ENCODE assay signal across 15 cellular contexts in the genomic region with DNA sequence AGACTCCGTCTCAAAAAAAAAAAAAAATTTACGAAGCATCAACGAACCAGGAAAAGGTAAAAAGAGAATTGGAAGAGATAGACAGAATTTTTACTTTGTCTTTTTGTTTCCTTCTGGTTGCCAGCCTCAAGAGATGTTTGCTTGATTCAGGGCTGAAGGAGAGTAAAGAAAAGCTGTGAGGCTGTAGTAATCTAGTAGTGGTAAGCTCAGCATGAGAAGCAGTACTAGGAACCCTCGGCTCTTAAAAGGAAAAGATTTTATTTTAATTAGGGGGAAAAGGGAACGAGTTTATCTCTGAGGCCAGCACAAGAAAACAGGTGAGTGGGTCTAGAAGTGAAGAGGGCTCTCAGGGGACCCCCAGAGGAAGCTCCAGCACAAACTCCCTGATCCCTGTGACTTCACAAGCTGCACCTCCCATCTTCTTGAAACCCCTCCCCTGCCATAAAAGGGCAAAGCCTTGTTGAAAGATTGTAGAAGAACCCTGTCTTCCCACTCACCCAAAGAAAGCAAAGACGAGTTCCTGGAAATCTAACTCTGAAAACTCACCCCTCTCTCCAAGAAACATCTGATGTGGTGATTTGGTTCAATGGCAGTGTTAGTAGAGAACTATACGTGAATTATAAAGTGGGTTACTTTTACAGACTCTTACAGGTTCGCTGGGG. TPM values are rescaled to one million over a fixed set of nuclear protein-coding genes. Genes with fewer than 3 reads are reported as not detected.
DNase-seq lines count a peak whose midpoint lies in the region; ATAC-seq and TF ChIP-seq lines count a peak whose summit lies in the region.
"Had no signal": no experiment of that assay in that cellular context is flagged by ENCODE, and none has a peak within 500 bp of the region (broad histone marks: within the 10 kb centered on the region; RNA-seq: fewer than 3 reads in every experiment).

No MANE protein-coding gene starts in this region.

- H3K4me3 Mint-ChIP-seq in activated CD8-positive, alpha-beta T cell treated with anti-CD3 and anti-CD28 coated beads, Interleukin-2, amount 10 ng/mL, durations not matched to agents 7 days and 5 days, result peak overlapping the region; percentile 56
- no peak overlapping the region for H3K4me3 Mint-ChIP-seq in progenitor cell of endocrine pancreas (ENCODE audit: low read depth)

- TF ChIP-seq CTCF in cardiac muscle cell (IDR thresholded peaks at IDR 0.05; ENCODE audit: low read depth, low read length), result no peak
- no peak for TF ChIP-seq CTCF in gastroesophageal sphincter (IDR thresholded peaks at IDR 0.05)
- no peak for TF ChIP-seq CTCF in transverse colon (IDR thresholded peaks at IDR 0.05)
- no peak for TF ChIP-seq CTCF in progenitor cell of endocrine pancreas (IDR thresholded peaks at IDR 0.05; ENCODE audit: unreplicated experiment)

- no peak overlapping the region for H2AFZ ChIP-seq in GM23248

- CTCF ChIA-PET in activated CD8-positive, alpha-beta T cell treated with anti-CD3 and anti-CD28 coated beads, Interleukin-2, amount 10 ng/mL, durations not matched to agents 7 days and 5 days (lab: Charles Lee), result interaction anchor here (1.5 to 1.8 kb wide), 2 partner anchors 55 to 132 kb away, joined by 6 to 7 read pairs; no protein-coding TSS in a partner anchor

- peaks cover 20% of the 10 kb centered on the region for H4K20me1 ChIP-seq in GM23248 (ENCODE audit: insufficient read depth)

- intact Hi-C loops in left ventricle myocardium superior (cut with micrococcal nuclease), result no loop called here
- intact Hi-C loops in transverse colon (cut with DNase I; ENCODE audit: low total_unique reads), result no loop called here

- H3K4me1 ChIP-seq in cardiac muscle cell (ENCODE audit: low read depth) (peaks cover 6% of the 10 kb centered on the region), gastroesophageal sphincter (peaks cover 3 to 82% (median 6%) of the 10 kb centered on the region in 3 donors), transverse colon (peaks cover 3 to 14% (median 4%) of the 10 kb centered on the region in 4 donors), GM23248 (ENCODE audit: insufficient read depth) (peaks cover 31% of the 10 kb centered on the region)

- H3K36me3 Mint-ChIP-seq in activated CD8-positive, alpha-beta T cell treated with anti-CD3 and anti-CD28 coated beads, Interleukin-2, amount 10 ng/mL, durations not matched to agents 7 days and 5 days (ENCODE audit: low read depth), result peaks cover 20% of the 10 kb centered on the region
- H3K36me3 Mint-ChIP-seq in progenitor cell of endocrine pancreas (ENCODE audit: insufficient read depth), result peaks cover 2% of the 10 kb centered on the region

- H3K27ac Mint-ChIP-seq in activated CD8-positive, alpha-beta T cell treated with anti-CD3 and anti-CD28 coated beads, Interleukin-2, amount 10 ng/mL, durations not matched to agents 7 days and 5 days, result peak overlapping the region; percentile 87
- H3K27ac Mint-ChIP-seq in progenitor cell of endocrine pancreas, result no peak overlapping the region

- H3K4me1 Mint-ChIP-seq in activated CD8-positive, alpha-beta T cell treated with anti-CD3 and anti-CD28 coated beads, Interleukin-2, amount 10 ng/mL, durations not matched to agents 7 days and 5 days (ENCODE audit: low read depth), result peaks cover 78% of the 10 kb centered on the region
- peaks cover 10% of the 10 kb centered on the region for H3K4me1 Mint-ChIP-seq in progenitor cell of endocrine pancreas (ENCODE audit: low read depth)

- no peak overlapping the region for H3K9ac ChIP-seq in GM23248

- no peaks in the 10 kb centered on the region for H3K27me3 Mint-ChIP-seq in activated CD8-positive, alpha-beta T cell treated with anti-CD3 and anti-CD28 coated beads, Interleukin-2, amount 10 ng/mL, durations not matched to agents 7 days and 5 days (ENCODE audit: low read depth)
- H3K27me3 Mint-ChIP-seq in progenitor cell of endocrine pancreas, result no peaks in the 10 kb centered on the region

- no peaks in the 10 kb centered on the region for H3K9me3 Mint-ChIP-seq in activated CD8-positive, alpha-beta T cell treated with anti-CD3 and anti-CD28 coated beads, Interleukin-2, amount 10 ng/mL, durations not matched to agents 7 days and 5 days (ENCODE audit: insufficient read depth)
- H3K9me3 Mint-ChIP-seq in progenitor cell of endocrine pancreas (ENCODE audit: low read depth), result no peaks in the 10 kb centered on the region

- H3K27me3 ChIP-seq in cardiac muscle cell, result no peaks in the 10 kb centered on the region
- no peaks in the 10 kb centered on the region for H3K27me3 ChIP-seq in gastroesophageal sphincter
- H3K27me3 ChIP-seq in transverse colon, result no peaks in the 10 kb centered on the region
- no peaks in the 10 kb centered on the region for H3K27me3 ChIP-seq in GM23248 (replicated peaks; ENCODE audit: insufficient read depth)
- H3K27me3 ChIP-seq: heart left ventricle, spleen had no signal

- in situ Hi-C loops in transverse colon (cut with MboI; ENCODE audit: low pct_ligation_motif_present in 1 of 4, low pct_unique_long_range_greater_than_20kb in 1 of 4, low sequenced_read_pairs in 3 of 4), result no loop called here
- in situ Hi-C loops in GM23248 (cut with MboI), result no loop called here

- H3K4me3 ChIP-seq in cardiac muscle cell (no peak overlapping the region), gastroesophageal sphincter (no peak overlapping the region), transverse colon (no peak overlapping the region), GM23248 (no peak overlapping the region)
- H3K4me3 ChIP-seq: heart left ventricle, spleen had no signal

- TF ChIP-seq POLR2A in gastroesophageal sphincter (IDR thresholded peaks at IDR 0.05), result no peak
- TF ChIP-seq POLR2A in transverse colon (IDR thresholded peaks at IDR 0.05), result no peak

- 57 to 66% methylated on average over 8 of the region's 8 CpGs for WGBS in gastroesophageal sphincter (ENCODE audit: low coverage in 1 of 2), 2 donors
- WGBS in transverse colon (ENCODE audit: low coverage in 1 of 2), 2 donors, result 64 to 68% methylated on average over 7 to 8 of the region's 8 CpGs
- 81 to 87% methylated on average over 7 to 8 of the region's 8 CpGs for WGBS in GM23248 (ENCODE audit: low coverage in 1 of 2, low lambda C conversion rate in 2 of 2, missing lambda C conversion rate in 2 of 2), 2 experiments

- no peaks in the 10 kb centered on the region for H3K36me3 ChIP-seq in cardiac muscle cell
- no peaks in the 10 kb centered on the region for H3K36me3 ChIP-seq in gastroesophageal sphincter
- H3K36me3 ChIP-seq in transverse colon, result no peaks in the 10 kb centered on the region
- H3K36me3 ChIP-seq in GM23248 (ENCODE audit: low read depth), result no peaks in the 10 kb centered on the region
- H3K36me3 ChIP-seq: heart left ventricle, spleen had no signal

- DNase-seq in cardiac muscle cell (ENCODE audit: low read depth in 1 of 2, low spot score in 1 of 2) (no peak), left ventricle myocardium superior (no peak), transverse colon (no peak), progenitor cell of endocrine pancreas (ENCODE audit: low spot score, unreplicated experiment) (no peak), GM23248 (no peak)
- DNase-seq in activated CD8-positive, alpha-beta T cell treated with anti-CD3 and anti-CD28 coated beads, Interleukin-2, amount 10 ng/mL, durations not matched to agents 7 days and 5 days, result peak; percentile 62
- DNase-seq: DMS79, heart left ventricle, MV-4-11, NCI-H446, RPMI8226, spleen, T1000 had no signal

- peak overlapping the region; percentile 55 for H3K27ac ChIP-seq in cardiac muscle cell
- H3K27ac ChIP-seq in gastroesophageal sphincter, result peak overlapping the region; percentile 27 to 76 (median 64)
- H3K27ac ChIP-seq in transverse colon, result peak overlapping the region; percentile 24 to 61 (median 43)
- H3K27ac ChIP-seq in GM23248, result no peak overlapping the region; the same call in 1 of the 2 replicates

- POLR2A ChIA-PET in activated CD8-positive, alpha-beta T cell treated with anti-CD3 and anti-CD28 coated beads, Interleukin-2, amount 10 ng/mL, durations not matched to agents 7 days and 5 days (lab: Charles Lee), result interaction anchor here (0.9 kb wide), 1 partner anchor 652 kb away, joined by 3 read pairs; no protein-coding TSS in a partner anchor

- H3K4me2 ChIP-seq in GM23248 (ENCODE audit: unreplicated experiment), result no peak overlapping the region

- no peaks in the 10 kb centered on the region for H3K9me3 ChIP-seq in cardiac muscle cell (ENCODE audit: low read depth)
- H3K9me3 ChIP-seq in gastroesophageal sphincter, result no peaks in the 10 kb centered on the region
- no peaks in the 10 kb centered on the region for H3K9me3 ChIP-seq in transverse colon
- no peaks in the 10 kb centered on the region for H3K9me3 ChIP-seq in GM23248 (ENCODE audit: low read depth)
- H3K9me3 ChIP-seq: heart left ventricle, spleen had no signal

- peaks cover 100% of the 10 kb centered on the region for H3K79me2 ChIP-seq in GM23248 (ENCODE audit: insufficient read depth)

- H3F3A ChIP-seq in GM23248 (ENCODE audit: insufficient read depth), result peaks cover 21% of the 10 kb centered on the region

- ATAC-seq in left ventricle myocardium superior, result no peak
- ATAC-seq in activated CD8-positive, alpha-beta T cell treated with anti-CD3 and anti-CD28 coated beads, Interleukin-2, amount 10 ng/mL, durations not matched to agents 7 days and 5 days, result peak; percentile 72
- ATAC-seq in gastroesophageal sphincter, result peak; percentile 41
- no peak for ATAC-seq in HG02759 (IDR thresholded peaks at IDR 0.05; ENCODE audit: unreplicated experiment)

- no peaks in the 10 kb centered on the region for H3K9me2 ChIP-seq in GM23248 (ENCODE audit: insufficient read depth)

- TF ChIP-seq EP300 in gastroesophageal sphincter (IDR thresholded peaks at IDR 0.05) (no peak), transverse colon (IDR thresholded peaks at IDR 0.05; ENCODE audit: low read depth) (no peak)

RNA-seq across cellular contexts. Expression of a gene that starts 8.6 kb away (rescaled TPM):
- 68.8 and 89.5 TPM in 2 replicates for total RNA-seq in cardiac muscle cell
- polyA plus RNA-seq in cardiac muscle cell, result 99.9 and 120 TPM in 2 replicates
- total RNA-seq in left ventricle myocardium superior, result 60.8 TPM
- 10 to 100 TPM; 84.7 to 87.9 TPM for total RNA-seq in activated CD8-positive, alpha-beta T cell treated with anti-CD3 and anti-CD28 coated beads, Interleukin-2, amount 10 ng/mL, durations not matched to agents 7 days and 5 days
- 100 to 1,000 TPM in 1 of 4 donors, 10 to 100 TPM in 3; 86.0 to 110 (median 91.5) TPM for total RNA-seq in gastroesophageal sphincter
- 10 to 100 TPM; 13.5 to 31.6 (median 23.0) TPM for total RNA-seq in transverse colon
- total RNA-seq in progenitor cell of endocrine pancreas, result 58.8 and 59.8 TPM in 2 replicates
- total RNA-seq in GM23248 (2014; rRNA removed; shearing (Covaris generic)), result 91.7 and 99.3 TPM in 2 replicates
- polyA plus RNA-seq in GM23248 (2016; fragmentation: Nextera tagmentation; extraction: Ambion mirVana), result 72.3 and 87.1 TPM in 2 replicates

Comparison
In these comparisons a context has a peak if more than half of its experiments do, and no peak if none do; other contexts are left out.
1. ATAC-seq: peak in activated CD8-positive, alpha-beta T cell treated with anti-CD3 and anti-CD28 coated beads, Interleukin-2, amount 10 ng/mL, durations not matched to agents 7 days and 5 days (single experiment) and gastroesophageal sphincter (single experiment); none in left ventricle myocardium superior (single experiment) and HG02759 (single experiment).